1 cellular context compared by ENCODE assay signal in genomic region chr1:26322042-26322331, GRCh38.
TF ChIP-seq lines count a peak whose summit lies in the region.

No MANE protein-coding gene starts in this region.

TF ChIP-seq in HepG2, 621 proteins besides CTCF, POLR2A, EP300 and RAD21:
- TF ChIP-seq MTERF4 (CRISPR knock-in tag; IDR thresholded peaks at IDR 0.05) (no peak), NFE2L2 (IDR thresholded peaks at IDR 0.05; ENCODE audit: low read length) (no peak), ZNF768 (CRISPR knock-in tag; IDR thresholded peaks at IDR 0.05) (no peak), POLR2AphosphoS2 (IDR thresholded peaks at IDR 0.05; ENCODE audit: low read depth, low read length) (no peak), ZNF772 (CRISPR knock-in tag; IDR thresholded peaks at IDR 0.05) (no peak), ZNF354B (CRISPR knock-in tag; IDR thresholded peaks at IDR 0.05) (no peak), ZNF317 (CRISPR knock-in tag; IDR thresholded peaks at IDR 0.05) (no peak), PRDM10 (CRISPR knock-in tag; IDR thresholded peaks at IDR 0.05; ENCODE audit: low read depth) (no peak), FOXP4 (CRISPR knock-in tag; IDR thresholded peaks at IDR 0.05) (no peak), ZNF776 (CRISPR knock-in tag; IDR thresholded peaks at IDR 0.05) (no peak), TBP (CRISPR knock-in tag; IDR thresholded peaks at IDR 0.05) (no peak)
TF ChIP-seq in HepG2: peak in this region for 0.
